In the genomic region with DNA sequence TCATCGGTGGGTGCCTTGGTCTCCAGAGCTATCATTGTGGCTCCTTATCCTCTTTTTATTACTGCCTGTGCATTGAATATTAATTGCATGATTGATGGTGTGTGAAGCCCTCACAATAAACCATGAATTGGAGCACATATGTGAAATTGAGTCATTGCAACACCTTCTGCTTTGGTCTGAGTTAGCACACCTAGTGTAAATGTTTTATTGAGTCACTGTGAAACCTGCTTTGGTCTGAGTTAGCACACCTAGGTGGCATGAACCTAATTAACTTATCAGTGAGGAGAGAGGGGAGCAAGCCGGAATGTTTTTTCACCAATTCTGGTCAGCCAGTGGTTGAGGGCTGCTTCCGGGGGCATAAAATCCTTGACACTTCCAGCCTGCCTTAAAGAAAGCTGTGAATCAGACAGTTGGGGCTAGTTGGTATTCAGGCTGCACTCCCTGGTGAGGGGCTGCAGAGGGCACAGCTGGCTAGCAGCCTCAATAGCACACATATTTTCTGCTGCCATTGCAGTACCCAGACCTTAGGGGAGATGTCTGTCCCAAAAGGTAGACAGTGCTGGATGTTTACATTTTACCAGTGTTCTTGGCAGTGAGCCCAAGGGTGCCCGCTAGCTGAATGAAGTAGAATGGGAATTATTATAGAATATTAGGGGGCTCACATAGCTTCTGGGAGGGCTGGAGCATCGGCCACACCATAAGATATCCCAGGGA, we compare ENCODE assay signal across 24 cellular contexts.
DNase-seq lines count a peak whose midpoint lies in the region; ATAC-seq and TF ChIP-seq lines count a peak whose summit lies in the region.
"Had no signal": no experiment of that assay in that cellular context is flagged by ENCODE, and none has a peak within 500 bp of the region (broad histone marks: within the 10 kb centered on the region; RNA-seq: fewer than 3 reads in every experiment).

No MANE protein-coding gene starts in this region.

- H3K4me3 Mint-ChIP-seq in activated T-cell treated with anti-CD3 and anti-CD28 coated beads, Interleukin-2, amount 50 U/mL, for 72 hours, result no peak overlapping the region
- H3K4me3 Mint-ChIP-seq: activated CD4-positive, alpha-beta memory T cell treated with anti-CD3 and anti-CD28 coated beads for 36 hours; activated T-cell treated with anti-CD3 and anti-CD28 coated beads, Interleukin-2, amount 50 U/mL, for 24 hours; brain; CD4-positive, CD25-positive, alpha-beta regulatory T cell; natural killer cell had no signal

- H3K36me3 Mint-ChIP-seq in activated T-cell treated with anti-CD3 and anti-CD28 coated beads, Interleukin-2, amount 50 U/mL, for 72 hours (ENCODE audit: insufficient read depth in 2 of 2), result no peaks in the 10 kb centered on the region
- H3K36me3 Mint-ChIP-seq: activated CD4-positive, alpha-beta memory T cell treated with anti-CD3 and anti-CD28 coated beads for 36 hours; activated naive CD4-positive, alpha-beta T cell treated with anti-CD3 and anti-CD28 coated beads, Interleukin-2, amount 50 U/mL, for 72 hours; brain; CD4-positive, CD25-positive, alpha-beta regulatory T cell had no signal

- H3K27me3 Mint-ChIP-seq in activated T-cell treated with anti-CD3 and anti-CD28 coated beads, Interleukin-2, amount 50 U/mL, for 72 hours (ENCODE audit: low read depth), result no peaks in the 10 kb centered on the region

- no peaks in the 10 kb centered on the region for H3K4me1 Mint-ChIP-seq in activated T-cell treated with anti-CD3 and anti-CD28 coated beads, Interleukin-2, amount 50 U/mL, for 72 hours (ENCODE audit: low read depth)
- H3K4me1 Mint-ChIP-seq: CD4-positive, CD25-positive, alpha-beta regulatory T cell; natural killer cell had no signal

- no peak for TF ChIP-seq CTCF in osteoblast (IDR thresholded peaks at IDR 0.05; ENCODE audit: extremely low read depth, low read depth, low read length)

- no peaks in the 10 kb centered on the region for H3K4me1 ChIP-seq in osteoblast (ENCODE audit: insufficient read depth, low read length)
- H3K4me1 ChIP-seq: upper lobe of right lung had no signal

- no peaks in the 10 kb centered on the region for H3K27me3 ChIP-seq in osteoblast (ENCODE audit: insufficient read depth, low read length)
- H3K27me3 ChIP-seq: upper lobe of right lung had no signal

- DNase-seq in NCI-H510A treated with DMSO at 0.1 percent for 48 hours (lab: John Stamatoyannopoulos, UW) (peak; percentile 47), NCI-H510A (lab: John Stamatoyannopoulos, UW) (no peak), NCI-H146 (lab: John Stamatoyannopoulos, UW) (peak; percentile 59), NCI-H774 (lab: John Stamatoyannopoulos, UW) (peak; percentile 20), osteoblast (ENCODE audit: insufficient read length, low spot score, missing footprints) (peak; percentile 29)
- DNase-seq in activated T-cell treated with anti-CD3 and anti-CD28 coated beads, Interleukin-2, amount 50 U/mL, for 72 hours, result no peak
- DNase-seq: ACHN; activated CD4-positive, alpha-beta memory T cell treated with anti-CD3 and anti-CD28 coated beads for 36 hours; activated T-cell treated with anti-CD3 and anti-CD28 coated beads, Interleukin-2, amount 50 U/mL, for 24 hours; CD4-positive, CD25-positive, alpha-beta regulatory T cell; cortex of kidney; hippocampal formation; mesenchymal stem cell; natural killer cell; NCI-H1694; posterior cingulate gyrus; stimulated activated CD4-positive, alpha-beta T cell treated with anti-CD3 and anti-CD28 coated beads, Interleukin-4, amount 100 ng/mL, for 1 hour; T-helper 1 cell; upper lobe of right lung had no signal

- H3K9me3 ChIP-seq in osteoblast (ENCODE audit: low read depth, low read length), result no peaks in the 10 kb centered on the region
- H3K9me3 ChIP-seq: upper lobe of right lung had no signal

- no peak for ATAC-seq in HG03571 (IDR thresholded peaks at IDR 0.05; ENCODE audit: unreplicated experiment)
- no peak for ATAC-seq in activated T-cell treated with anti-CD3 and anti-CD28 coated beads, Interleukin-2, amount 50 U/mL, for 72 hours (replicated peaks in 1 of 2)
- no peak for ATAC-seq in GM21737 (IDR thresholded peaks at IDR 0.05; ENCODE audit: unreplicated experiment)
- ATAC-seq: activated naive CD4-positive, alpha-beta T cell treated with anti-CD3 and anti-CD28 coated beads, Interleukin-2, amount 50 U/mL, for 72 hours; natural killer cell; upper lobe of right lung had no signal

- no peaks in the 10 kb centered on the region for H3K79me2 ChIP-seq in osteoblast (ENCODE audit: insufficient read depth, low read length)

- no peak overlapping the region for H2AFZ ChIP-seq in osteoblast (ENCODE audit: low read length)

- H3K36me3 ChIP-seq in osteoblast (ENCODE audit: insufficient read depth, low read length), result no peaks in the 10 kb centered on the region
- H3K36me3 ChIP-seq: upper lobe of right lung had no signal

- no peak overlapping the region for H3K4me3 ChIP-seq in osteoblast (ENCODE audit: insufficient read depth, low read length)
- H3K4me3 ChIP-seq: skin epidermis, upper lobe of right lung had no signal

- no peaks in the 10 kb centered on the region for H3K9me3 Mint-ChIP-seq in activated T-cell treated with anti-CD3 and anti-CD28 coated beads, Interleukin-2, amount 50 U/mL, for 72 hours
- H3K9me3 Mint-ChIP-seq: activated CD4-positive, alpha-beta memory T cell treated with anti-CD3 and anti-CD28 coated beads for 36 hours; activated naive CD4-positive, alpha-beta T cell treated with anti-CD3 and anti-CD28 coated beads, Interleukin-2, amount 50 U/mL, for 72 hours; activated T-cell treated with anti-CD3 and anti-CD28 coated beads, Interleukin-2, amount 50 U/mL, for 24 hours; brain; natural killer cell had no signal

- H3K27ac ChIP-seq in osteoblast (ENCODE audit: low read depth, low read length), result no peak overlapping the region
- H3K27ac ChIP-seq: skin epidermis, upper lobe of right lung had no signal

- H4K20me1 ChIP-seq in osteoblast (ENCODE audit: insufficient read depth, low read length), result no peaks in the 10 kb centered on the region

- H3K27ac Mint-ChIP-seq in activated T-cell treated with anti-CD3 and anti-CD28 coated beads, Interleukin-2, amount 50 U/mL, for 72 hours, result no peak overlapping the region
- H3K27ac Mint-ChIP-seq: activated CD4-positive, alpha-beta memory T cell treated with anti-CD3 and anti-CD28 coated beads for 36 hours; activated naive CD4-positive, alpha-beta T cell treated with anti-CD3 and anti-CD28 coated beads, Interleukin-2, amount 50 U/mL, for 72 hours; activated T-cell treated with anti-CD3 and anti-CD28 coated beads, Interleukin-2, amount 50 U/mL, for 24 hours; CD4-positive, CD25-positive, alpha-beta regulatory T cell; natural killer cell had no signal

- no peak overlapping the region for H3K4me2 ChIP-seq in osteoblast (ENCODE audit: insufficient read depth, low read length)

Comparison
In these comparisons a context has a peak if more than half of its experiments do, and no peak if none do; other contexts are left out.
1. DNase-seq: peak in NCI-H510A treated with DMSO at 0.1 percent for 48 hours (single experiment), NCI-H146 (single experiment), NCI-H774 (single experiment) and osteoblast (single experiment); none in NCI-H510A (single experiment) and activated T-cell treated with anti-CD3 and anti-CD28 coated beads, Interleukin-2, amount 50 U/mL, for 72 hours (0 of 2).